ENCODE assay signal across 11 cellular contexts in the genomic region with DNA sequence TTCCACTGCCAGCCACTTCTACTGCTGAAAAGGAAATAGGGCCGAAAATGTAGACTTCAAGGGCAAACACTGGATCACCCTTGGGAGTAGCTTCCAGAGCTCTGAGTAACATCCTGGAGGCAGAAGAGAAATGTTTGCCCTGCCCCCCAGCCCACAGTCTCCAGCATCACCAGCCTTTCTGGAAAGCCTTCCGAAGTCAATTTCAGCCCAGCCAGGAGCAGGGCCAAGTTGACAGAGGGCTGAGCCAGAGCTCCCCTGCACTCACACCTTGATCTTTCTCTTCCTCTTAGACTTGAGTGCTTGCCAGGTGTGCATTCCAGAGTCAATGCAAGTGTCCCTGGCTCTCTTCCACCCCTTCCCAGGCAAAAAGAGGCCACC. TPM values are rescaled to one million over a fixed set of nuclear protein-coding genes. Genes with fewer than 3 reads are reported as not detected.
DNase-seq lines count a peak whose midpoint lies in the region; ATAC-seq, FAIRE-seq and TF ChIP-seq lines count a peak whose summit lies in the region.
"Had no signal": no experiment of that assay in that cellular context is flagged by ENCODE, and none has a peak within 500 bp of the region (broad histone marks: within the 10 kb centered on the region; RNA-seq: fewer than 3 reads in every experiment).

No MANE protein-coding gene starts in this region.

- no peak for TF ChIP-seq CTCF in AG10803 (conservative IDR thresholded peaks at IDR 0.05; ENCODE audit: low read length)
- no peak for TF ChIP-seq CTCF in endothelial cell of umbilical vein (IDR thresholded peaks at IDR 0.05; ENCODE audit: extremely low read depth in 1 of 2, insufficient read depth in 1 of 2, low read depth in 1 of 2, low read length in 2 of 2)

- no peak for TF ChIP-seq POLR2A in endothelial cell of umbilical vein (IDR thresholded peaks at IDR 0.05; ENCODE audit: low read depth, low read length)

- intact Hi-C loops in endothelial cell of umbilical vein (cut with micrococcal nuclease): no loop called here

- no peak overlapping the region for H3K9ac ChIP-seq in endothelial cell of umbilical vein (replicated peaks; ENCODE audit: extremely low read depth, insufficient read depth, low read length)

- H3K4me2 ChIP-seq in endothelial cell of umbilical vein (ENCODE audit: insufficient read depth, low read length): no peak overlapping the region

- FAIRE-seq in endothelial cell of umbilical vein (lab: Jason Lieb, UNC): peak; percentile 86
- FAIRE-seq: G401.6, islet of Langerhans had no signal

- no peaks in the 10 kb centered on the region for H3K9me3 ChIP-seq in endothelial cell of umbilical vein (replicated peaks; ENCODE audit: control insufficient read depth, insufficient read depth, low read length)

- DNase-seq in AG10803 (ENCODE audit: low read depth) (peak; percentile 91), NCI-H2196 (lab: John Stamatoyannopoulos, UW; ENCODE audit: unreplicated experiment) (peak; percentile 36), endothelial cell of umbilical vein (ENCODE audit: low read depth, low spot score) (peak; percentile 59), myocyte (ENCODE audit: low read depth) (peak; percentile 64), SHP77 treated with DMSO at 0.1 percent for 48 hours (lab: John Stamatoyannopoulos, UW) (no peak), NCI-H526 treated with DMSO at 0.1 percent for 48 hours (lab: John Stamatoyannopoulos, UW) (no peak), NCI-H345 (lab: John Stamatoyannopoulos, UW) (no peak)
- DNase-seq: activated T-cell treated with anti-CD3 and anti-CD28 coated beads, Interleukin-2, amount 50 U/mL, for 72 hours had no signal

- peak overlapping the region; percentile 18 for H2AFZ ChIP-seq in endothelial cell of umbilical vein (ENCODE audit: low read depth, low read length)

- no peaks in the 10 kb centered on the region for H3K36me3 ChIP-seq in endothelial cell of umbilical vein (ENCODE audit: control insufficient read depth in 2 of 2, extremely low read depth in 1 of 2, insufficient read depth in 2 of 2, low read length in 2 of 2)

- no TSS peak for BruUV-seq in endothelial cell of umbilical vein (replicated peaks; lab: Mats Ljungman, UMichigan)

- H4K20me1 ChIP-seq in endothelial cell of umbilical vein (replicated peaks; ENCODE audit: control insufficient read depth, extremely low read depth, insufficient read depth, low read length): no peaks in the 10 kb centered on the region

- ATAC-seq in HG02642 (IDR thresholded peaks at IDR 0.05; ENCODE audit: poor library complexity, unreplicated experiment): no peak

- CTCF ChIA-PET in endothelial cell of umbilical vein (lab: Charles Lee): interaction anchor here (1.0 to 2.0 kb wide), 7 partner anchors 9 to 288 kb away, joined by 3 to 16 read pairs (median 4); partner anchors contain the start of gene RPL39

- H3K27ac ChIP-seq in endothelial cell of umbilical vein (ENCODE audit: insufficient read depth, low read depth, low read length): peak overlapping the region; percentile 54

- H3K79me2 ChIP-seq in endothelial cell of umbilical vein (ENCODE audit: control insufficient read depth, insufficient read depth, low read length): no peaks in the 10 kb centered on the region

- no peaks in the 10 kb centered on the region for H3K9me1 ChIP-seq in endothelial cell of umbilical vein (replicated peaks; ENCODE audit: control insufficient read depth, extremely low read depth, insufficient read depth, low read length)

- no peak overlapping the region for H3K4me3 ChIP-seq in AG10803 (ENCODE audit: low read length)
- no peak overlapping the region for H3K4me3 ChIP-seq in endothelial cell of umbilical vein (replicated peaks in 1 of 3; ENCODE audit: insufficient read depth in 1 of 3, low read depth in 1 of 3, low read length in 3 of 3)

- peaks cover 14% of the 10 kb centered on the region for H3K4me1 ChIP-seq in endothelial cell of umbilical vein (ENCODE audit: control insufficient read depth, extremely low read depth, insufficient read depth, low read length)

- H3K27me3 ChIP-seq in endothelial cell of umbilical vein (ENCODE audit: control insufficient read depth in 2 of 2, insufficient read depth in 2 of 2, low read length in 2 of 2): no peaks in the 10 kb centered on the region

- POLR2A ChIA-PET in endothelial cell of umbilical vein (lab: Charles Lee): interaction anchor here (0.8 kb wide), 1 partner anchor 288 kb away, joined by 3 read pairs; the partner anchor contains the start of gene RPL39

- dilution Hi-C loops in endothelial cell of umbilical vein (cut with MboI; ENCODE audit: extremely low pct_ligation_motif_present, low sequenced_read_pairs): no loop called here

TF ChIP-seq in endothelial cell of umbilical vein, 7 proteins besides CTCF, POLR2A, EP300 and RAD21:
- TF ChIP-seq FOS (IDR thresholded peaks at IDR 0.05; ENCODE audit: borderline replicate concordance, insufficient read depth, low read length): peak; percentile 30
- peak; percentile 53 for TF ChIP-seq POLR2AphosphoS5 (IDR thresholded peaks at IDR 0.05; ENCODE audit: insufficient read depth, low read depth, low read length)
- TF ChIP-seq EZH2 (IDR thresholded peaks at IDR 0.05; ENCODE audit: borderline replicate concordance, low read depth, low read length, severe bottlenecking): no peak
- no peak for TF ChIP-seq JUN (IDR thresholded peaks at IDR 0.05; ENCODE audit: borderline replicate concordance, insufficient read depth, insufficient read length, low read depth)
- no peak for TF ChIP-seq GATA2 (IDR thresholded peaks at IDR 0.05; ENCODE audit: insufficient read depth, insufficient read length, low read depth, low read length)
- TF ChIP-seq MYC (IDR thresholded peaks at IDR 0.05; ENCODE audit: low read depth, low read length): no peak
- TF ChIP-seq MAX (IDR thresholded peaks at IDR 0.05; ENCODE audit: insufficient read depth, insufficient read length): no peak
TF ChIP-seq in endothelial cell of umbilical vein: peak in this region for 2.

RNA-seq across cellular contexts. Expression of gene SLC25A5, which starts 35.2 kb away (rescaled TPM):
- total RNA-seq in endothelial cell of umbilical vein (379 and 387 TPM in 2 replicates), myocyte (118 and 173 TPM in 2 replicates)
- 562 and 651 TPM in 2 replicates for polyA plus RNA-seq in endothelial cell of umbilical vein
- 553 and 742 TPM in 2 replicates for polyA plus RNA-seq in endothelial cell of umbilical vein (2011; cell fraction: cytosol; rRNA removed)
- 209 and 261 TPM in 2 replicates for polyA plus RNA-seq in endothelial cell of umbilical vein (2011; cell fraction: nucleus; rRNA removed)
- polyA plus RNA-seq in endothelial cell of umbilical vein (2012): 535 and 641 TPM in 2 replicates
- polyA minus RNA-seq in endothelial cell of umbilical vein: 359 and 440 TPM in 2 replicates
- polyA minus RNA-seq in endothelial cell of umbilical vein (2011; cell fraction: cytosol; rRNA and poly(A)+ RNA removed): 331 TPM
- polyA minus RNA-seq in endothelial cell of umbilical vein (2011; cell fraction: nucleus; rRNA and poly(A)+ RNA removed): 39.5 and 52.0 TPM in 2 replicates
- 180 TPM for polyA plus RNA-seq in myocyte (2012)

Comparison
In these comparisons a context has a peak if more than half of its experiments do, and no peak if none do; other contexts are left out.
1. DNase-seq: peak in AG10803 (single experiment), NCI-H2196 (single experiment), endothelial cell of umbilical vein (single experiment) and myocyte (single experiment); none in SHP77 treated with DMSO at 0.1 percent for 48 hours (single experiment), NCI-H526 treated with DMSO at 0.1 percent for 48 hours (single experiment) and NCI-H345 (single experiment).